In genomic region chr1:154937051-154937987, GRCh38 we compare ENCODE assay signal across 1 cellular context.
A peak's percentile ranks its signal among the peaks of the same experiment; 100 is the strongest.
TF ChIP-seq lines count a peak whose summit lies in the region.

No MANE protein-coding gene starts in this region.

TF ChIP-seq in liver, 16 proteins besides CTCF, POLR2A, EP300 and RAD21 (continued from another document):
- no peak for TF ChIP-seq ZBTB33 (IDR thresholded peaks at IDR 0.05)
- TF ChIP-seq GABPA (IDR thresholded peaks at IDR 0.05 in 1 of 2, conservative IDR thresholded peaks at IDR 0.05 in 1 of 2) = peak in 1 of 2 donors; percentile 6
- peak; percentile 6 for TF ChIP-seq MAX (IDR thresholded peaks at IDR 0.05)
- no peak for TF ChIP-seq HNF4G (IDR thresholded peaks at IDR 0.05)
